In the genomic region with DNA sequence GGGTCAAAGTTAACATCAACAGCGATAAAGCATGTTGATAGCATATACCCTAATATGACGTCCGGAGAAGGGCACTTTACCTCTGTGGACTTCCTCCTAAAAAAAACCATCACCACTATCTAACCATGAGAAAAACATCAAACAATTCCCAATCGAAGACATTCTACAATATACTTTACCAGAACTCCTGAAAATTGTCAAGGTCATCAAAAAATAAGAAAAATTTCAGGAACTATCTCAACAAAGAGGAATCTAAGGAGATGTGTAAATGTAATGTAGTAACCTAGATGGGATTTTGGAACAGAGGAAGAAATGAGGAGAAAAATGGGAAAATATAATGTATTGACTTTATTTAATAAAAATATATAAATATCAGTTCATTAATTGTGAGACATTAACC, we compare ENCODE assay signal across 33 cellular contexts.
"Had no signal": no experiment of that assay in that cellular context is flagged by ENCODE, and none has a peak within 500 bp of the region (broad histone marks: within the 10 kb centered on the region; RNA-seq: fewer than 3 reads in every experiment).

No MANE protein-coding gene starts in this region.

- H3K27me3 ChIP-seq: adrenal gland, ascending aorta, body of pancreas, brain microvascular endothelial cell, breast epithelium, cardiac muscle cell had no signal

- H3K27ac ChIP-seq: adrenal gland, ascending aorta, body of pancreas, brain microvascular endothelial cell, breast epithelium, cardiac muscle cell had no signal

- H3K9me3 ChIP-seq: adrenal gland, ascending aorta, body of pancreas, breast epithelium had no signal

- H3K4me1 ChIP-seq: adrenal gland, ascending aorta, body of pancreas, breast epithelium had no signal

- H3K36me3 ChIP-seq: adrenal gland, ascending aorta, brain microvascular endothelial cell, breast epithelium, cardiac muscle cell had no signal

- DNase-seq: activated effector memory CD4-positive, alpha-beta T cell treated with anti-CD3 and anti-CD28 coated beads, Interleukin-2, amount 50 U/mL, for 16 hours; activated effector memory CD4-positive, alpha-beta T cell treated with Interleukin-2 at 50 U/mL for 16 hours; activated gamma-delta T cell; activated gamma-delta T cell treated with Interleukin-2 at 50 U/mL for 16 hours; activated naive CD4-positive, alpha-beta T cell; activated naive CD4-positive, alpha-beta T cell treated with anti-CD3 and anti-CD28 coated beads for 36 hours; activated naive CD4-positive, alpha-beta T cell treated with anti-CD3 and anti-CD28 coated beads, Interleukin-2, amount 10 ng/mL, durations not matched to agents 7 days and 5 days; activated naive CD4-positive, alpha-beta T cell treated with anti-CD3 and anti-CD28 coated beads, Interleukin-2, amount 50 U/mL, for 16 hours; activated naive CD4-positive, alpha-beta T cell treated with Interleukin-2 at 50 U/mL for 16 hours; activated naive CD8-positive, alpha-beta T cell treated with anti-CD3 and anti-CD28 coated beads for 36 hours; activated naive CD8-positive, alpha-beta T cell treated with anti-CD3 and anti-CD28 coated beads, Interleukin-2, amount 10 ng/mL, durations not matched to agents 7 days and 5 days; activated naive CD8-positive, alpha-beta T cell treated with anti-CD3 and anti-CD28 coated beads, Interleukin-2, amount 50 U/mL, for 24 hours; activated T-cell treated with anti-CD3 and anti-CD28 coated beads, Interleukin-2, amount 50 U/mL, for 4 hours; activated T-cell treated with anti-CD3 and anti-CD28 coated beads, Interleukin-2, amount 50 U/mL, for 48 hours; activated T-cell treated with anti-CD3 and anti-CD28 coated beads, Interleukin-2, amount 50 U/mL, for 72 hours; adrenal gland; amniotic stem cell; amygdala; anterior cingulate cortex; aorta; body of pancreas; brain microvascular endothelial cell; caudate nucleus; central memory CD4-positive, alpha-beta T cell; cerebellar nuclear complex had no signal

- FAIRE-seq: astrocyte, bronchial epithelial cell, colon had no signal

- ATAC-seq: activated naive CD4-positive, alpha-beta T cell treated with anti-CD3 and anti-CD28 coated beads, Interleukin-2, amount 50 U/mL, for 72 hours; activated naive CD8-positive, alpha-beta T cell treated with anti-CD3 and anti-CD28 coated beads, Interleukin-2, amount 50 U/mL, for 24 hours; activated T-cell treated with anti-CD3 and anti-CD28 coated beads, Interleukin-2, amount 50 U/mL, for 4 hours; activated T-cell treated with anti-CD3 and anti-CD28 coated beads, Interleukin-2, amount 50 U/mL, for 72 hours; activated T-helper 17 cell treated with anti-CD3 and anti-CD28 coated beads, Interleukin-2, amount 50 U/mL, for 72 hours; body of pancreas had no signal

- H3K4me3 ChIP-seq: adrenal gland, ascending aorta, body of pancreas, breast epithelium, cardiac muscle cell had no signal
